23 cellular contexts compared by ENCODE assay signal in the genomic region with DNA sequence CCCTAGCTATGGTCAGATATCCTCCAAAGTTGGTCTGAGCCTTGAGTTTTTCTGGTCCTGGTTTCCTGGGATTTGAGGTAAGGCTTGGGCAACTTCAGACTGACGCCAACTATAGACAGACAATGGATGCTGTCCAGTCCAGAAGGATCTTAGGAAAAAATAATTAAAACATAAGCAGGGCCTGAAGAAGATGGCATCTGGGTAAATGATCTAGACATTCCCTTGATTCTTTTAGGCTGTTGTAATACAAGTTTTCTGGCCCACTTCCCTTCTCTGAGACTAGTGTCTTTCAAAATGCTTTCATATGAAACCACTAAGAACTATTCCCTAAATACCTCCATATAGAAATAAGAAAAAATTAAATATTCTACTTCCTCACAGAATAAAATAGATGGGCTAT. TPM values are rescaled to one million over a fixed set of nuclear protein-coding genes. Genes with fewer than 3 reads are reported as not detected.
A peak's percentile ranks its signal among the peaks of the same experiment; 100 is the strongest.
DNase-seq lines count a peak whose midpoint lies in the region; TF ChIP-seq lines count a peak whose summit lies in the region.
"Had no signal": no experiment of that assay in that cellular context is flagged by ENCODE, and none has a peak within 500 bp of the region (broad histone marks: within the 10 kb centered on the region; RNA-seq: fewer than 3 reads in every experiment).

No MANE protein-coding gene starts in this region.

- H3K9me3 Mint-ChIP-seq in activated CD4-positive, alpha-beta T cell treated with anti-CD3 and anti-CD28 coated beads, Interleukin-2, amount 10 ng/mL, durations not matched to agents 24 days and 14 days = no peaks in the 10 kb centered on the region
- H3K9me3 Mint-ChIP-seq: activated CD8-positive, alpha-beta T cell treated with anti-CD3 and anti-CD28 coated beads for 36 hours; activated naive CD4-positive, alpha-beta T cell treated with anti-CD3 and anti-CD28 coated beads, Interleukin-2, amount 50 U/mL, for 24 hours; activated T-cell treated with anti-CD3 and anti-CD28 coated beads, Interleukin-2, amount 50 U/mL, for 72 hours; CD4-positive, alpha-beta memory T cell; natural killer cell treated with Interleukin-12 subunit alpha and Interleukin-12 subunit beta and Interleukin-15 and Interleukin-18, amount 100 ng/mL, for 72 hours had no signal

- H2AFZ ChIP-seq in Karpas-422 (ENCODE audit: low read length) = no peak overlapping the region

- peaks cover 1% of the 10 kb centered on the region for H3K27me3 Mint-ChIP-seq in activated CD4-positive, alpha-beta T cell treated with anti-CD3 and anti-CD28 coated beads, Interleukin-2, amount 10 ng/mL, durations not matched to agents 24 days and 14 days
- H3K27me3 Mint-ChIP-seq: activated CD8-positive, alpha-beta T cell treated with anti-CD3 and anti-CD28 coated beads for 36 hours; activated naive CD4-positive, alpha-beta T cell treated with anti-CD3 and anti-CD28 coated beads, Interleukin-2, amount 50 U/mL, for 24 hours; CD4-positive, alpha-beta memory T cell; natural killer cell treated with Interleukin-12 subunit alpha and Interleukin-12 subunit beta and Interleukin-15 and Interleukin-18, amount 100 ng/mL, for 72 hours had no signal

- no peak overlapping the region for H3K9ac ChIP-seq in Karpas-422 (ENCODE audit: low read length)
- no peak overlapping the region for H3K9ac ChIP-seq in mesendoderm (ENCODE audit: low read length)

- no peak overlapping the region for H2BK5ac ChIP-seq in mesendoderm (ENCODE audit: low read length)

- H2BK120ac ChIP-seq in mesendoderm (ENCODE audit: low read depth, low read length) = no peak overlapping the region

- no peak overlapping the region for H4K5ac ChIP-seq in mesendoderm (ENCODE audit: low read length)

- peak overlapping the region; percentile 36 for H3K4ac ChIP-seq in mesendoderm (ENCODE audit: low read depth, low read length)

- H3K27ac ChIP-seq in Karpas-422 (ENCODE audit: low read length) = 0 out of 2 replicates have a peak overlapping the region, but pooled peaks have one; percentile 16
- no peak overlapping the region for H3K27ac ChIP-seq in mesendoderm (ENCODE audit: low read depth, low read length)
- H3K27ac ChIP-seq: heart right ventricle, thoracic aorta, WERI-Rb-1 had no signal

- H4K8ac ChIP-seq in mesendoderm (ENCODE audit: low read depth, low read length) = no peak overlapping the region

- POLR2A ChIA-PET in AG04449 (lab: Yijun Ruan, JAX) = interaction anchor here (1.2 kb wide), 1 partner anchor 175 kb away, joined by 5 read pairs; no protein-coding TSS in a partner anchor

- intact Hi-C loops in activated CD4-positive, alpha-beta T cell treated with anti-CD3 and anti-CD28 coated beads, Interleukin-2, amount 10 ng/mL, durations not matched to agents 24 days and 14 days (cut with micrococcal nuclease) = no loop called here

- H3K23ac ChIP-seq in mesendoderm (ENCODE audit: low read length) = no peak overlapping the region

- H3K4me1 ChIP-seq in Karpas-422 (ENCODE audit: low read length) (peaks cover 66% of the 10 kb centered on the region), mesendoderm (ENCODE audit: control insufficient read depth, low read depth, low read length) (peaks cover 5% of the 10 kb centered on the region)
- H3K4me1 ChIP-seq: breast epithelium had no signal

- H3K4me3 ChIP-seq in AG04449 (ENCODE audit: low read depth, low read length) = no peak overlapping the region
- H3K4me3 ChIP-seq in Karpas-422 (ENCODE audit: low read length) = no peak overlapping the region
- no peak overlapping the region for H3K4me3 ChIP-seq in cardiac fibroblast (replicated peaks in 1 of 2; ENCODE audit: low read depth in 2 of 2, low read length in 2 of 2)
- no peak overlapping the region for H3K4me3 ChIP-seq in mesendoderm (ENCODE audit: low read length)
- H3K4me3 ChIP-seq: breast epithelium, heart right ventricle, K562, thoracic aorta had no signal

- no peak overlapping the region for H3K27ac Mint-ChIP-seq in activated CD4-positive, alpha-beta T cell treated with anti-CD3 and anti-CD28 coated beads, Interleukin-2, amount 10 ng/mL, durations not matched to agents 24 days and 14 days
- H3K27ac Mint-ChIP-seq: activated CD8-positive, alpha-beta T cell treated with anti-CD3 and anti-CD28 coated beads for 36 hours; activated naive CD4-positive, alpha-beta T cell treated with anti-CD3 and anti-CD28 coated beads, Interleukin-2, amount 50 U/mL, for 24 hours; activated T-cell treated with anti-CD3 and anti-CD28 coated beads, Interleukin-2, amount 50 U/mL, for 72 hours; CD4-positive, alpha-beta memory T cell; natural killer cell treated with Interleukin-12 subunit alpha and Interleukin-12 subunit beta and Interleukin-15 and Interleukin-18, amount 100 ng/mL, for 72 hours had no signal

- H3K9me3 ChIP-seq in Karpas-422 (ENCODE audit: low read length) = no peaks in the 10 kb centered on the region
- H3K9me3 ChIP-seq: breast epithelium, heart right ventricle, thoracic aorta had no signal

- no peak overlapping the region for H3K4me2 ChIP-seq in Karpas-422 (ENCODE audit: low read depth, low read length, poor library complexity, severe bottlenecking)
- H3K4me2 ChIP-seq in mesendoderm (ENCODE audit: low read length) = no peak overlapping the region

- H3K27me3 ChIP-seq in Karpas-422 (ENCODE audit: low read length) (no peaks in the 10 kb centered on the region), mesendoderm (ENCODE audit: insufficient read depth, low read length, poor library complexity) (no peaks in the 10 kb centered on the region)
- H3K27me3 ChIP-seq: breast epithelium, heart right ventricle had no signal

- H3K9me2 ChIP-seq in Karpas-422 (replicated peaks; ENCODE audit: insufficient read depth, low read length) = no peaks in the 10 kb centered on the region

- H2AK5ac ChIP-seq in mesendoderm (ENCODE audit: low read length) = no peak overlapping the region

- H3K4me3 Mint-ChIP-seq in activated CD4-positive, alpha-beta T cell treated with anti-CD3 and anti-CD28 coated beads, Interleukin-2, amount 10 ng/mL, durations not matched to agents 24 days and 14 days = no peak overlapping the region
- H3K4me3 Mint-ChIP-seq: activated CD8-positive, alpha-beta T cell treated with anti-CD3 and anti-CD28 coated beads for 36 hours; activated naive CD4-positive, alpha-beta T cell treated with anti-CD3 and anti-CD28 coated beads, Interleukin-2, amount 50 U/mL, for 24 hours; activated T-cell treated with anti-CD3 and anti-CD28 coated beads, Interleukin-2, amount 50 U/mL, for 72 hours; CD4-positive, alpha-beta memory T cell; natural killer cell treated with Interleukin-12 subunit alpha and Interleukin-12 subunit beta and Interleukin-15 and Interleukin-18, amount 100 ng/mL, for 72 hours had no signal

- H3K4me1 Mint-ChIP-seq in activated CD4-positive, alpha-beta T cell treated with anti-CD3 and anti-CD28 coated beads, Interleukin-2, amount 10 ng/mL, durations not matched to agents 24 days and 14 days = peaks cover 13% of the 10 kb centered on the region

- H3K79me2 ChIP-seq in Karpas-422 (ENCODE audit: low read length) = peaks cover 36% of the 10 kb centered on the region
- no peaks in the 10 kb centered on the region for H3K79me2 ChIP-seq in mesendoderm (ENCODE audit: control insufficient read depth, insufficient read depth, low read length)

- CTCF ChIA-PET in AG04449 (lab: Yijun Ruan, JAX) = interaction anchor here (1.0 to 4.4 kb wide), 7 partner anchors 16 to 175 kb away, joined by 3 to 36 read pairs (median 5); no protein-coding TSS in a partner anchor

- no peak overlapping the region for H2BK15ac ChIP-seq in mesendoderm (replicated peaks; ENCODE audit: low read depth)

- TF ChIP-seq CTCF in AG04449 (IDR thresholded peaks at IDR 0.05; ENCODE audit: insufficient read depth, low read length, missing control alignments) = no peak
- TF ChIP-seq CTCF in cardiac fibroblast (IDR thresholded peaks at IDR 0.05; ENCODE audit: low read depth, low read length) = no peak

- H3K36me3 ChIP-seq in Karpas-422 (ENCODE audit: insufficient read depth, low read length) = no peaks in the 10 kb centered on the region
- no peaks in the 10 kb centered on the region for H3K36me3 ChIP-seq in mesendoderm (ENCODE audit: control insufficient read depth, insufficient read depth, low read length)
- H3K36me3 ChIP-seq: breast epithelium had no signal

- H3K79me1 ChIP-seq in mesendoderm (ENCODE audit: low read length) = no peaks in the 10 kb centered on the region

- H3K36me3 Mint-ChIP-seq in activated CD4-positive, alpha-beta T cell treated with anti-CD3 and anti-CD28 coated beads, Interleukin-2, amount 10 ng/mL, durations not matched to agents 24 days and 14 days (ENCODE audit: low read depth) = peaks cover 2% of the 10 kb centered on the region
- H3K36me3 Mint-ChIP-seq: natural killer cell treated with Interleukin-12 subunit alpha and Interleukin-12 subunit beta and Interleukin-15 and Interleukin-18, amount 100 ng/mL, for 72 hours had no signal

- H3K56ac ChIP-seq in mesendoderm (ENCODE audit: low read length) = no peak overlapping the region

- DNase-seq in AG04449 (ENCODE audit: low read depth, low spot score) = peak; percentile 73
- no peak for DNase-seq in Karpas-422
- peak; percentile 53 to 71 for DNase-seq in cardiac fibroblast (ENCODE audit: low read depth in 2 of 2)
- no peak for DNase-seq in mesendoderm
- DNase-seq in activated CD4-positive, alpha-beta T cell treated with anti-CD3 and anti-CD28 coated beads, Interleukin-2, amount 10 ng/mL, durations not matched to agents 24 days and 14 days = no peak
- DNase-seq in stimulated activated naive CD4-positive, alpha-beta T cell (lab: John Stamatoyannopoulos, UW) = no peak
- DNase-seq in mesenteric fat pad (ENCODE audit: low spot score) = no peak
- no peak for DNase-seq in epidermal melanocyte (ENCODE audit: insufficient read length, low spot score)
- DNase-seq: activated CD8-positive, alpha-beta T cell treated with anti-CD3 and anti-CD28 coated beads for 36 hours; activated T-cell treated with anti-CD3 and anti-CD28 coated beads, Interleukin-2, amount 50 U/mL, for 72 hours; CD4-positive, alpha-beta memory T cell; erythroblast; heart right ventricle; mammary epithelial cell; NCI-H2029; NCI-H524; Right ventricle myocardium superior; WERI-Rb-1 had no signal

- H4K20me1 ChIP-seq in Karpas-422 (ENCODE audit: insufficient read depth, low read depth, low read length) = no peaks in the 10 kb centered on the region

- WGBS in mesendoderm (ENCODE audit: extremely low coverage, insufficient coverage, low lambda C conversion rate) = no CpG with 5 or more reads among the region's 1 CpG

- H3K18ac ChIP-seq in mesendoderm (ENCODE audit: low read length) = no peak overlapping the region

RNA-seq across cellular contexts. Expression of a gene that starts 47.6 kb away (rescaled TPM):
- total RNA-seq in Karpas-422 (2014; rRNA removed; shearing (Covaris generic); ENCODE audit: low replicate concordance) = 0.52 TPM in 1 of 2 replicates, not detected in the other
- 94.2 TPM for polyA plus RNA-seq in mesendoderm (2013, experiment 1 of 2)
- 90.0 TPM for polyA plus RNA-seq in mesendoderm (2013, experiment 2 of 2)
- 1.6 and 1.7 TPM in 2 replicates for total RNA-seq in activated CD4-positive, alpha-beta T cell treated with anti-CD3 and anti-CD28 coated beads, Interleukin-2, amount 10 ng/mL, durations not matched to agents 24 days and 14 days
- total RNA-seq in mesenteric fat pad = 265 TPM

Comparison
In these comparisons a context has a peak if more than half of its experiments do, and no peak if none do; other contexts are left out.
1. DNase-seq: peak in AG04449 (single experiment) and cardiac fibroblast (2 of 2); none in Karpas-422 (single experiment), mesendoderm (single experiment), activated CD4-positive, alpha-beta T cell treated with anti-CD3 and anti-CD28 coated beads, Interleukin-2, amount 10 ng/mL, durations not matched to agents 24 days and 14 days (single experiment), stimulated activated naive CD4-positive, alpha-beta T cell (0 of 6), mesenteric fat pad (single experiment) and epidermal melanocyte (single experiment).
2. RNA of a gene that starts 47.6 kb away (total RNA-seq): 265 TPM in mesenteric fat pad (single experiment); 1.6 to 1.7 TPM in activated CD4-positive, alpha-beta T cell treated with anti-CD3 and anti-CD28 coated beads, Interleukin-2, amount 10 ng/mL, durations not matched to agents 24 days and 14 days and 0.52 TPM in Karpas-422; every median in the first group is over 10 times any median in the second.